8 cellular contexts compared by ENCODE assay signal in the genomic region with DNA sequence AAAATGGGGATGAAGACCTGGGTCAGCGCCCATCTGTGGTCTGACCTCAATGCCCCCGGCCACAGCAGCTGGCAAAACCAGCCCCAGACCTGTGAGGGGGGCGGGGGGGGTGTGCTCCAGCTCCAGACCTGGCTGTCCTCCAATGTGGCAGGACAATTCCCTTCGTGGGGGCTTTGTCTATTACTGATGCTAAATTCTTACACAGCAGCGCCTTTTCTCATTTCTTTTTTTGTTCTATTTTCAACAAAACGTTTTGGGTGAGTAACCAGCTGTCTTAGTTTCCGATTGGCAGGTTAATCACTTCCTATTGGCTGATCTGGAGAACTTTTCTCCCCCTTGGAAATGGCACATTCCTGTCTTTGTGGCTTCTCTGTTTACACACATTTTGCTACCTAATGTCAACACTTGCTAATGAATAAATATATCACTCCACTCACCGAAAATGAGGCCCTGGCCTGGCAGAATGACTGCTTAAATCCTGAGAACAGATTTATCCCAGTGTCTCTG. TPM values are rescaled to one million over a fixed set of nuclear protein-coding genes. Genes with fewer than 3 reads are reported as not detected.
A peak's percentile ranks its signal among the peaks of the same experiment; 100 is the strongest.
DNase-seq lines count a peak whose midpoint lies in the region; ATAC-seq and TF ChIP-seq lines count a peak whose summit lies in the region.

No MANE protein-coding gene starts in this region.

- H3K4me1 Mint-ChIP-seq in CD4-positive, alpha-beta T cell (ENCODE audit: low read depth), result peaks cover 80% of the 10 kb centered on the region

- H3K4me3 Mint-ChIP-seq in CD4-positive, alpha-beta T cell, result peak overlapping the region; percentile 100

- peaks cover 77% of the 10 kb centered on the region for H4K20me1 ChIP-seq in KMS-11 (ENCODE audit: insufficient read depth)

- H3K4me3 ChIP-seq in KMS-11 (IDR thresholded peaks at IDR 0.05; ENCODE audit: insufficient read depth, low read depth, low read length) (no peak overlapping the region), lower lobe of right lung (peak overlapping the region; percentile 90)

- CTCF ChIA-PET in CD4-positive, alpha-beta T cell (lab: Charles Lee), result interaction anchor here (0.6 kb wide), 2 partner anchors 15 to 33 kb away, joined by 3 read pairs; no protein-coding TSS in a partner anchor

- H3K36me3 Mint-ChIP-seq in CD4-positive, alpha-beta T cell (ENCODE audit: low read depth), result peaks cover 59% of the 10 kb centered on the region

- no peak for DNase-seq in CD4-positive, alpha-beta T cell
- DNase-seq in amniotic epithelial cell (ENCODE audit: low read depth) (peak; percentile 70), lower lobe of right lung (no peak), NCI-H1694 treated with DMSO at 0.1 percent for 48 hours (lab: John Stamatoyannopoulos, UW) (no peak), retina (no peak)
- DNase-seq in activated effector memory CD4-positive, alpha-beta T cell treated with anti-CD3 and anti-CD28 coated beads, Interleukin-2, amount 50 U/mL, for 16 hours, result no peak

- H3K27ac ChIP-seq in CD4-positive, alpha-beta T cell (ENCODE audit: low read depth, low read length), result no peak overlapping the region
- peak overlapping the region; percentile 4; the same call in 1 of the 2 replicates for H3K27ac ChIP-seq in KMS-11
- H3K27ac ChIP-seq in lower lobe of right lung, result peak overlapping the region; percentile 94

- H3K9me3 ChIP-seq in CD4-positive, alpha-beta T cell (ENCODE audit: control insufficient read depth, low read length), result no peaks in the 10 kb centered on the region
- no peaks in the 10 kb centered on the region for H3K9me3 ChIP-seq in lower lobe of right lung

- H3K27me3 ChIP-seq in CD4-positive, alpha-beta T cell (ENCODE audit: control insufficient read depth, insufficient read depth, low read length), result no peaks in the 10 kb centered on the region
- H3K27me3 ChIP-seq in KMS-11 (ENCODE audit: insufficient read depth, low read depth), result no peaks in the 10 kb centered on the region
- no peaks in the 10 kb centered on the region for H3K27me3 ChIP-seq in lower lobe of right lung (ENCODE audit: low read depth)

- peak overlapping the region; percentile 95 for H3K4me2 ChIP-seq in KMS-11

- H3K9me3 Mint-ChIP-seq in CD4-positive, alpha-beta T cell, result no peaks in the 10 kb centered on the region

- H3K9ac ChIP-seq in KMS-11, result peak overlapping the region; percentile 66; the same call in 1 of the 2 replicates

- H3K4me1 ChIP-seq in KMS-11 (ENCODE audit: low read depth, poor library complexity, severe bottlenecking) (peaks cover 63% of the 10 kb centered on the region), lower lobe of right lung (peaks cover 66% of the 10 kb centered on the region)

- peak overlapping the region; percentile 99 for H3K27ac Mint-ChIP-seq in CD4-positive, alpha-beta T cell

- POLR2A ChIA-PET in CD4-positive, alpha-beta T cell (lab: Charles Lee), result interaction anchor here (2.8 to 3.2 kb wide), 2 partner anchors 13 to 17 kb away, joined by 12 to 14 read pairs; no protein-coding TSS in a partner anchor

- no peak for TF ChIP-seq CTCF in CD4-positive, alpha-beta T cell (IDR thresholded peaks at IDR 0.05)
- TF ChIP-seq CTCF in KMS-11 (conservative IDR thresholded peaks at IDR 0.05; ENCODE audit: low read depth, low read length) (no peak), lower lobe of right lung (IDR thresholded peaks at IDR 0.05) (no peak)

- H3K27me3 Mint-ChIP-seq in CD4-positive, alpha-beta T cell, result no peaks in the 10 kb centered on the region

- peaks cover 98% of the 10 kb centered on the region for H3K79me2 ChIP-seq in KMS-11 (ENCODE audit: insufficient read depth, low read depth)

- intact Hi-C loops in CD4-positive, alpha-beta T cell (cut with DNase I, micrococcal nuclease), result loop anchor here (5.0 to 10.0 kb wide), 5 partner anchors 34 to 868 kb away; a partner anchor contains a TSS
- intact Hi-C loops in lower lobe of right lung (cut with DNase I), result no loop called here

- no peak for ATAC-seq in CD4-positive, alpha-beta T cell (ENCODE audit: poor library complexity)
- ATAC-seq in lower lobe of right lung (peak in 1 of 2 donors; percentile 35), HG03432 (IDR thresholded peaks at IDR 0.05; ENCODE audit: unreplicated experiment) (no peak)

- no peak overlapping the region for H2AFZ ChIP-seq in KMS-11 (ENCODE audit: low read depth)

- peaks cover 32% of the 10 kb centered on the region; the same call in 1 of the 2 replicates for H3K36me3 ChIP-seq in KMS-11 (ENCODE audit: insufficient read depth)
- H3K36me3 ChIP-seq in lower lobe of right lung, result peaks cover 37% of the 10 kb centered on the region

RNA-seq across cellular contexts. Expression of a gene that starts 4.4 kb away (rescaled TPM):
- total RNA-seq in CD4-positive, alpha-beta T cell, result 100 to 1,000 TPM; 244 to 254 TPM
- 63.4 TPM for total RNA-seq in lower lobe of right lung
